Comparison of ENCODE assay signal across 8 cellular contexts in the genomic region with DNA sequence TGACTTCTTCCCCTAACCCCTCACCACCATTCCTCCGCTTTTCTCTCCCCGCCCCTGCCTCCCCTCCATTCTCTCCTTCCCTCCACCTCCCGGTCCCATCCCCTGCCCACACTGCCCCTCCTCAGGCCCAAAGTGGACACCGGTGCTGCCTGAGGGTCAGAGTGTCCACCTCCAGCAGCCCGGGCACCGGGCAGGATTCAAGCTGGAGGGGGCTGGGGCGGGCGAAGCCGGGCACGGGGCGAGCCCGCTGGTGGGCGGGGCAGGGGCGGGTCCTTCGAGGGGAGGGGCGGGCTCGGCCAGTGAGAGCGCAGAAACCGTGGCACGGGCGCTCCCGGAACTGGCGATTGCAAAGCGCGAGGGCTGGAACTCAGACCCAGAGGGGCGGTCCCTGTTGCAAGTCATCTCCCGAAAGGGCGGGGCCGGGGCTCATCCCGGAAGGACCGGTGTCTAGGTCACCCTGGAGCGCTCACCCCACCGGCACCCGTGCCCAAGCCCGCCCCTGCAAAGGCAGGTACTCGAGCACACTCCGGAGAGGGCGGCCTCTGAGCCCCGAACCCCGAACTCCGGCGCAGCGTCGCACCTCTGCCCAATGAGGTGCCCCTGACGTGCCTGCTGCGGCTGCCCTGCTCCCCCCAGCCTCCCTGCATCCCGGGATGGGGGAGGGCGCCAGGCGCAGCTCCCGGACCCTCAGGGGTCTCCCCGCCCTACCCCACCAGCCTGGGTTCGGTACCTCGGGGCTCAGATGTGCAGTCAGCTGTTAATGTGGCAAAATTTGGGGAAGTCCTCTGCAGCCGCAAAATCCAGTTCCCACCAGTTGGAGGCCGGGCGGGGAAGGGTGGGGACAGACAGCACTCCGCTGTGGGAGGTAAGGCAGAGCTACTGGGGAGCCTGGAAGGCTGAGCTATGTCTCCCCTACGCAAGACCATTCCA. TPM values are rescaled to one million over a fixed set of nuclear protein-coding genes. Genes with fewer than 3 reads are reported as not detected.
A peak's percentile ranks its signal among the peaks of the same experiment; 100 is the strongest.
DNase-seq lines count a peak whose midpoint lies in the region; ATAC-seq, FAIRE-seq and TF ChIP-seq lines count a peak whose summit lies in the region.

No MANE protein-coding gene starts in this region.

- TF ChIP-seq CTCF in GM13976 (IDR thresholded peaks at IDR 0.05; ENCODE audit: borderline replicate concordance, control extremely low read depth, extremely low read depth, insufficient read depth, missing control alignments), result no peak
- TF ChIP-seq CTCF in astrocyte (IDR thresholded peaks at IDR 0.05; ENCODE audit: insufficient read depth, low read depth, low read length), result no peak

- FAIRE-seq in astrocyte (lab: Jason Lieb, UNC), result no peak

- peak overlapping the region; percentile 96 for H3K4me2 ChIP-seq in astrocyte (ENCODE audit: low read length)

- peak overlapping the region; percentile 75 for H3K9ac ChIP-seq in astrocyte (ENCODE audit: low read length)

- intact Hi-C loops in sciatic nerve (cut with DNase I), result loop anchor here (10.0 kb wide), 1 partner anchor 707 kb away; no protein-coding TSS in a partner anchor

- peaks cover 2% of the 10 kb centered on the region for H3K9me3 Mint-ChIP-seq in astrocyte (ENCODE audit: unreplicated experiment)

- peaks cover 10% of the 10 kb centered on the region for H3K36me3 Mint-ChIP-seq in astrocyte (ENCODE audit: low read depth, unreplicated experiment)

- H3K27ac ChIP-seq in astrocyte (ENCODE audit: low read depth, low read length), result no peak overlapping the region

- H3K4me3 Mint-ChIP-seq in astrocyte (ENCODE audit: unreplicated experiment), result peak overlapping the region; percentile 79

- peak overlapping the region; percentile 92 for H2AFZ ChIP-seq in astrocyte (ENCODE audit: low read depth, low read length)

- H4K20me1 ChIP-seq in astrocyte (ENCODE audit: insufficient read depth, low read length), result no peaks in the 10 kb centered on the region

- no peaks in the 10 kb centered on the region for H3K79me2 ChIP-seq in astrocyte (ENCODE audit: insufficient read depth, low read length)

- peaks cover 34% of the 10 kb centered on the region for H3K4me1 ChIP-seq in astrocyte (ENCODE audit: insufficient read depth, low read length)

- H3K27me3 Mint-ChIP-seq in astrocyte (ENCODE audit: low read depth, unreplicated experiment), result peaks cover 6% of the 10 kb centered on the region

- no peak overlapping the region for H3K27ac Mint-ChIP-seq in astrocyte (ENCODE audit: unreplicated experiment)

- no peaks in the 10 kb centered on the region for H3K9me3 ChIP-seq in astrocyte (ENCODE audit: insufficient read depth, low read depth, low read length)

- H3K36me3 ChIP-seq in astrocyte (ENCODE audit: insufficient read depth, low read length), result no peaks in the 10 kb centered on the region

- DNase-seq in GM13976 (ENCODE audit: low spot score) (peak; percentile 99), NCI-H1417 (lab: John Stamatoyannopoulos, UW) (peak; percentile 38 to 89 (median 79)), T-helper 2 cell (peak; percentile 81 to 97 (median 89)), astrocyte (ENCODE audit: low read depth) (peak; percentile 75), hippocampal formation (lab: John Stamatoyannopoulos, UW) (peak; percentile 46 to 65), sciatic nerve (ENCODE audit: low spot score) (peak; percentile 96), NCI-H2107 (lab: John Stamatoyannopoulos, UW) (no peak)

- no peaks in the 10 kb centered on the region for H3K27me3 ChIP-seq in astrocyte (ENCODE audit: insufficient read depth, low read length)

- ATAC-seq in HG02763 (IDR thresholded peaks at IDR 0.05; ENCODE audit: unreplicated experiment) (peak; percentile 94), sciatic nerve (peak; percentile 91)

- in situ Hi-C loops in GM13976 (cut with MboI; ENCODE audit: low sequenced_read_pairs, unreplicated experiment), result no loop called here

- H3K4me1 Mint-ChIP-seq in astrocyte (ENCODE audit: low read depth, unreplicated experiment), result peaks cover 13% of the 10 kb centered on the region

- peak overlapping the region; percentile 69 for H3K4me3 ChIP-seq in astrocyte (ENCODE audit: insufficient read depth, low read depth, low read length)

RNA-seq across cellular contexts. Expression of a gene that starts 16.5 kb away (rescaled TPM):
- total RNA-seq in astrocyte (3.8 and 7.5 TPM in 2 replicates), sciatic nerve (186 TPM)

RNA-seq across cellular contexts. Expression of a gene that starts 27.1 kb away (rescaled TPM):
- total RNA-seq in astrocyte, result 78.8 and 80.8 TPM in 2 replicates
- 7.5 TPM for total RNA-seq in sciatic nerve

Comparison
In these comparisons a context has a peak if more than half of its experiments do, and no peak if none do; other contexts are left out.
1. RNA of a gene that starts 16.5 kb away (total RNA-seq): 186 TPM in sciatic nerve (single experiment); 3.8 to 7.5 TPM in astrocyte; every median in the first group is over 10 times any median in the second.